In the genomic region with DNA sequence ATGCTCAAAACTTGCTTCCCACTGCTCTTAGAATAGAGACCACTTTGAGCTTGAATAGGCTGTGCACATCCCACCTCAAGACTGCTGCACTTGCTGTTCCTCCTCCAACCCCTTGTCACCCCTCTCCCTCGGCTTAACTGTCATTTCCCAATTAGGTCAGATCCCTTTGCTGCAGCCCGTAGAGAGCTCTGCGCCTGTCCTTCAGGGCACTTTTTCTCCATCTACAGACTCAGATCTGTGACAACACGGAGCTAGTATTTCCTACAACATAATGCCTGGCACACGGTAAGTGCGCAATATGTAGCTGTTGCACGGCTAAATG, we compare ENCODE assay signal across 8 cellular contexts. TPM values are rescaled to one million over a fixed set of nuclear protein-coding genes. Genes with fewer than 3 reads are reported as not detected.
DNase-seq lines count a peak whose midpoint lies in the region; ATAC-seq, FAIRE-seq and TF ChIP-seq lines count a peak whose summit lies in the region.

No MANE protein-coding gene starts in this region.

- peaks cover 24% of the 10 kb centered on the region for H3K4me1 Mint-ChIP-seq in CD8-positive, alpha-beta T cell (ENCODE audit: low read depth)
- peaks cover 19% of the 10 kb centered on the region for H3K4me1 Mint-ChIP-seq in dendritic cell treated with granulocyte-macrophage colony-stimulating factor and Interleukin-4, amounts not matched to agents 40 ng/mL and 50 ng/mL, for 4 days (ENCODE audit: low read depth)
- peaks cover 19 to 33% (median 26%) of the 10 kb centered on the region in 7 donors for H3K4me1 Mint-ChIP-seq in naive thymus-derived CD4-positive, alpha-beta T cell

- peak overlapping the region; percentile 29 for H3K27ac ChIP-seq in CD8-positive, alpha-beta T cell (ENCODE audit: low read depth, low read length)
- peak overlapping the region; percentile 32 for H3K27ac ChIP-seq in naive thymus-derived CD4-positive, alpha-beta T cell (ENCODE audit: low read depth, low read length)

- no peaks in the 10 kb centered on the region for H3K36me3 ChIP-seq in CD8-positive, alpha-beta T cell (ENCODE audit: insufficient read depth, low read length)
- H3K36me3 ChIP-seq in MG63, result no peaks in the 10 kb centered on the region
- peaks cover 0 to 4% (median 0%) of the 10 kb centered on the region in 3 experiments for H3K36me3 ChIP-seq in naive thymus-derived CD4-positive, alpha-beta T cell (ENCODE audit: control insufficient read depth in 2 of 3, insufficient read depth in 3 of 3, low read length in 3 of 3)

- peaks cover 7% of the 10 kb centered on the region for H3K36me3 Mint-ChIP-seq in CD8-positive, alpha-beta T cell
- no peaks in the 10 kb centered on the region for H3K36me3 Mint-ChIP-seq in dendritic cell treated with granulocyte-macrophage colony-stimulating factor and Interleukin-4, amounts not matched to agents 40 ng/mL and 50 ng/mL, for 4 days (ENCODE audit: low read depth)
- H3K36me3 Mint-ChIP-seq in naive thymus-derived CD4-positive, alpha-beta T cell, result peaks cover 0 to 4% (median 0%) of the 10 kb centered on the region in 5 donors

- peak overlapping the region; percentile 62 for H3K4me3 ChIP-seq in CD8-positive, alpha-beta T cell (ENCODE audit: low read depth, low read length)
- H3K4me3 ChIP-seq in MG63, result peak overlapping the region; percentile 63
- peak overlapping the region; percentile 72 for H3K4me3 ChIP-seq in naive thymus-derived CD4-positive, alpha-beta T cell (ENCODE audit: low read length)

- no peak for FAIRE-seq in GM19239 (lab: Jason Lieb, UNC)

- H3K27ac Mint-ChIP-seq in CD8-positive, alpha-beta T cell, result peak overlapping the region; percentile 66
- no peak overlapping the region for H3K27ac Mint-ChIP-seq in dendritic cell treated with granulocyte-macrophage colony-stimulating factor and Interleukin-4, amounts not matched to agents 40 ng/mL and 50 ng/mL, for 4 days
- peak overlapping the region in 8 of 9 donors; percentile 19 to 91 (median 74) for H3K27ac Mint-ChIP-seq in naive thymus-derived CD4-positive, alpha-beta T cell

- H3K9me3 ChIP-seq in CD8-positive, alpha-beta T cell (ENCODE audit: low read length), result no peaks in the 10 kb centered on the region
- no peaks in the 10 kb centered on the region for H3K9me3 ChIP-seq in MG63
- no peaks in the 10 kb centered on the region for H3K9me3 ChIP-seq in naive thymus-derived CD4-positive, alpha-beta T cell (ENCODE audit: control insufficient read depth in 2 of 3, low read length in 3 of 3)

- POLR2A ChIA-PET in CD8-positive, alpha-beta T cell (lab: Charles Lee), result interaction anchor here (0.8 to 3.6 kb wide), 6 partner anchors 12 to 122 kb away, joined by 3 to 38 read pairs (median 8); a partner anchor contains a TSS
- POLR2A ChIA-PET in naive thymus-derived CD4-positive, alpha-beta T cell (lab: Charles Lee), result interaction anchor here (0.8 to 4.8 kb wide), 16 partner anchors 10 to 206 kb away, joined by 3 to 42 read pairs (median 4); a partner anchor contains a TSS

- no peak for DNase-seq in CD8-positive, alpha-beta T cell
- DNase-seq in MG63 (no peak), hippocampal formation (lab: John Stamatoyannopoulos, UW) (no peak), GM19239 (ENCODE audit: insufficient read length, low spot score) (no peak)
- no peak for DNase-seq in naive thymus-derived CD4-positive, alpha-beta T cell

- H3K4me1 ChIP-seq in CD8-positive, alpha-beta T cell (ENCODE audit: insufficient read depth, low read length), result peaks cover 12% of the 10 kb centered on the region
- peaks cover 5 to 14% of the 10 kb centered on the region in 2 donors for H3K4me1 ChIP-seq in naive thymus-derived CD4-positive, alpha-beta T cell (ENCODE audit: control insufficient read depth in 2 of 2, insufficient read depth in 2 of 2, low read length in 2 of 2)

- ATAC-seq in CD8-positive, alpha-beta T cell, result no peak
- peak; percentile 25 for ATAC-seq in GM21515 (IDR thresholded peaks at IDR 0.05; ENCODE audit: unreplicated experiment)
- peak; percentile 3 for ATAC-seq in naive thymus-derived CD4-positive, alpha-beta T cell
- ATAC-seq in HG03521 (IDR thresholded peaks at IDR 0.05; ENCODE audit: unreplicated experiment), result no peak

- no peaks in the 10 kb centered on the region for H3K27me3 Mint-ChIP-seq in CD8-positive, alpha-beta T cell (ENCODE audit: low read depth)
- H3K27me3 Mint-ChIP-seq in dendritic cell treated with granulocyte-macrophage colony-stimulating factor and Interleukin-4, amounts not matched to agents 40 ng/mL and 50 ng/mL, for 4 days, result peaks cover 59% of the 10 kb centered on the region
- H3K27me3 Mint-ChIP-seq in naive thymus-derived CD4-positive, alpha-beta T cell, result peaks cover 0 to 43% (median 6%) of the 10 kb centered on the region in 5 donors

- H3K4me3 Mint-ChIP-seq in CD8-positive, alpha-beta T cell, result peak overlapping the region; percentile 81
- peak overlapping the region; percentile 74 for H3K4me3 Mint-ChIP-seq in dendritic cell treated with granulocyte-macrophage colony-stimulating factor and Interleukin-4, amounts not matched to agents 40 ng/mL and 50 ng/mL, for 4 days
- H3K4me3 Mint-ChIP-seq in naive thymus-derived CD4-positive, alpha-beta T cell, result peak overlapping the region; percentile 69 to 92 (median 83)

- CTCF ChIA-PET in CD8-positive, alpha-beta T cell (lab: Charles Lee), result interaction anchor here (0.6 to 1.4 kb wide), 6 partner anchors 30 to 154 kb away, joined by 3 to 6 read pairs (median 4); no protein-coding TSS in a partner anchor
- CTCF ChIA-PET in naive thymus-derived CD4-positive, alpha-beta T cell (lab: Charles Lee), result interaction anchor here (0.6 to 1.3 kb wide), 5 partner anchors 30 to 1810 kb away, joined by 3 to 5 read pairs (median 4); no protein-coding TSS in a partner anchor

- no peaks in the 10 kb centered on the region for H3K27me3 ChIP-seq in CD8-positive, alpha-beta T cell (ENCODE audit: insufficient read depth, low read length)
- H3K27me3 ChIP-seq in MG63, result no peaks in the 10 kb centered on the region
- H3K27me3 ChIP-seq in naive thymus-derived CD4-positive, alpha-beta T cell (ENCODE audit: control insufficient read depth in 2 of 2, insufficient read depth in 2 of 2, low read length in 2 of 2), result no peaks in the 10 kb centered on the region

- intact Hi-C loops in CD8-positive, alpha-beta T cell (cut with DNase I, micrococcal nuclease), result loop anchor here (2.0 to 10.0 kb wide), 3 partner anchors 125 to 1725 kb away; a partner anchor contains a TSS
- intact Hi-C loops in dendritic cell treated with granulocyte-macrophage colony-stimulating factor and Interleukin-4, amounts not matched to agents 40 ng/mL and 50 ng/mL, for 4 days (cut with micrococcal nuclease), result loop anchor here (10.0 kb wide), 1 partner anchor 405 kb away; a partner anchor contains a TSS
- intact Hi-C loops in naive thymus-derived CD4-positive, alpha-beta T cell (cut with micrococcal nuclease), result no loop called here

- TF ChIP-seq CTCF in CD8-positive, alpha-beta T cell (IDR thresholded peaks at IDR 0.05), result no peak

- H3K9me3 Mint-ChIP-seq in CD8-positive, alpha-beta T cell, result no peaks in the 10 kb centered on the region
- H3K9me3 Mint-ChIP-seq in dendritic cell treated with granulocyte-macrophage colony-stimulating factor and Interleukin-4, amounts not matched to agents 40 ng/mL and 50 ng/mL, for 4 days, result no peaks in the 10 kb centered on the region
- no peaks in the 10 kb centered on the region for H3K9me3 Mint-ChIP-seq in naive thymus-derived CD4-positive, alpha-beta T cell

RNA-seq across cellular contexts. Expression of a gene that starts 0.5 kb away (rescaled TPM):
- total RNA-seq in CD8-positive, alpha-beta T cell, result 10 to 100 TPM; 31.9 to 32.6 TPM
- total RNA-seq in MG63 (2014; rRNA removed; shearing (Covaris generic); ENCODE audit: low replicate concordance), result 15.9 and 19.4 TPM in 2 replicates
- 10 to 100 TPM in 4 of 5 experiments, 1 to 10 TPM in 1; 6.6 to 40.3 (median 23.9) TPM for total RNA-seq in naive thymus-derived CD4-positive, alpha-beta T cell
- 10 to 100 TPM; 15.9 to 36.6 TPM for polyA plus RNA-seq in naive thymus-derived CD4-positive, alpha-beta T cell

RNA-seq across cellular contexts. Expression of a gene that starts 31.3 kb away (rescaled TPM):
- total RNA-seq in CD8-positive, alpha-beta T cell, result 1 to 10 TPM; 6.1 to 6.4 TPM
- 24.0 and 25.8 TPM in 2 replicates for total RNA-seq in MG63 (2014; rRNA removed; shearing (Covaris generic); ENCODE audit: low replicate concordance)
- 10 to 100 TPM in 1 of 5 experiments, 1 to 10 TPM in 4; 3.8 to 22.9 (median 5.5) TPM for total RNA-seq in naive thymus-derived CD4-positive, alpha-beta T cell
- polyA plus RNA-seq in naive thymus-derived CD4-positive, alpha-beta T cell, result 1 to 10 TPM in 1 of 2 donors, under 1 TPM in 1; 0.71 to 1.7 TPM

Comparison
In these comparisons a context has a peak if more than half of its experiments do, and no peak if none do; other contexts are left out.
1. ATAC-seq: peak in GM21515 (single experiment) and naive thymus-derived CD4-positive, alpha-beta T cell (single experiment); none in CD8-positive, alpha-beta T cell (single experiment) and HG03521 (single experiment).
2. intact Hi-C loops: an anchor here in CD8-positive, alpha-beta T cell (2.0 to 10.0 kb wide) and dendritic cell treated with granulocyte-macrophage colony-stimulating factor and Interleukin-4, amounts not matched to agents 40 ng/mL and 50 ng/mL, for 4 days (10.0 kb wide); none called in naive thymus-derived CD4-positive, alpha-beta T cell.
3. Peak in every context shown above with its lines, with median percentiles within 50 percentile points of each other: H3K4me3 ChIP-seq and H3K4me3 Mint-ChIP-seq.